In the genomic region with DNA sequence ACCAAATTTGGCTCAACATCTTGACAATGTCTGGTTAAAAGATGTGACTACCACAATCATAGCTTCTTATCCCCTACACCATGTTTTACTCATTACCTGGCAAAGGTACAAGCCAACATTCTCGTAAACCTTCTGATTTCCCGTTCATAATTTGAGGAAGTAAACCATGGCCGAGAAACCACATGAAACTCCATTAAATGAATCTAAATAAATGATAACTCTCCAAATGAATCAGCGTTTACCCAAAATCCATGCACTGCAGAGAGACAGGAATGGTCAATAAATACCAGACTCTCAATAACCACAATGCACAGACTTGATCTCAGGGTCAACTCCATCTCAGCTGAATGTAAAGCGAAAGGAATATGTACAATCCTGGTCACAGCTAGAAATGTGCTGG, we compare ENCODE assay signal across 18 cellular contexts.
DNase-seq lines count a peak whose midpoint lies in the region; ATAC-seq, FAIRE-seq and TF ChIP-seq lines count a peak whose summit lies in the region.
"Had no signal": no experiment of that assay in that cellular context is flagged by ENCODE, and none has a peak within 500 bp of the region (broad histone marks: within the 10 kb centered on the region; RNA-seq: fewer than 3 reads in every experiment).

No MANE protein-coding gene starts in this region.

- ATAC-seq in GM19467 (IDR thresholded peaks at IDR 0.05; ENCODE audit: unreplicated experiment) (peak; percentile 53), HG02852 (IDR thresholded peaks at IDR 0.05; ENCODE audit: unreplicated experiment) (peak; percentile 68), HG03565 (IDR thresholded peaks at IDR 0.05; ENCODE audit: unreplicated experiment) (peak; percentile 89)
- ATAC-seq: left ventricle myocardium superior had no signal

- in situ Hi-C loops in KBM-7 (cut with MboI; ENCODE audit: low pct_unique_long_range_greater_than_20kb, low sequenced_read_pairs) = no loop called here

- peaks cover 5% of the 10 kb centered on the region for H3K9me3 Mint-ChIP-seq in nephron progenitor cell
- H3K9me3 Mint-ChIP-seq: neural progenitor cell had no signal

- no peaks in the 10 kb centered on the region for H3K36me3 Mint-ChIP-seq in nephron progenitor cell (ENCODE audit: low read depth)
- H3K36me3 Mint-ChIP-seq: neural progenitor cell had no signal

- FAIRE-seq in GM12891 (lab: Jason Lieb, UNC) = peak; percentile 48
- FAIRE-seq: small intestine had no signal

- no peak for TF ChIP-seq POLR2A in GM12891 (IDR thresholded peaks at IDR 0.05; ENCODE audit: low read depth, low read length)

- TF ChIP-seq CTCF in nephron progenitor cell (IDR thresholded peaks at IDR 0.05) = no peak

- H3K4me3 Mint-ChIP-seq in nephron progenitor cell = no peak overlapping the region
- H3K4me3 Mint-ChIP-seq: neural progenitor cell had no signal

- no peak overlapping the region for H3K27ac Mint-ChIP-seq in nephron progenitor cell
- H3K27ac Mint-ChIP-seq: neural progenitor cell had no signal

- no peaks in the 10 kb centered on the region for H3K4me1 Mint-ChIP-seq in nephron progenitor cell
- H3K4me1 Mint-ChIP-seq: neural progenitor cell had no signal

- DNase-seq in GM12891 (ENCODE audit: insufficient read length, low spot score) (no peak), KBM-7 (no peak), nephron progenitor cell (no peak), dermis blood vessel endothelial cell (no peak)
- no peak for DNase-seq in stimulated activated naive CD4-positive, alpha-beta T cell treated with Interleukin-2 at 50 U/mL for 16 hours (lab: John Stamatoyannopoulos, UW)
- DNase-seq: activated T-cell treated with anti-CD3 and anti-CD28 coated beads, Interleukin-2, amount 50 U/mL, for 1 hour; aorta; effector memory CD4-positive, alpha-beta T cell; glutamatergic neuron; left ventricle myocardium superior; SIG-M5; small intestine; thyroid gland; WERI-Rb-1 had no signal

- H3K27me3 Mint-ChIP-seq in nephron progenitor cell (ENCODE audit: low read depth, poor library complexity) = no peaks in the 10 kb centered on the region

TF ChIP-seq in GM12891, 5 proteins besides CTCF, POLR2A, EP300 and RAD21:
- TF ChIP-seq POLR2AphosphoS5 (IDR thresholded peaks at IDR 0.05; ENCODE audit: low read depth, low read length) = no peak
- no peak for TF ChIP-seq POU2F2 (IDR thresholded peaks at IDR 0.05; ENCODE audit: low read depth, low read length)
- TF ChIP-seq TAF1 (IDR thresholded peaks at IDR 0.05; ENCODE audit: low read depth, low read length) = no peak
- no peak for TF ChIP-seq PAX5 (IDR thresholded peaks at IDR 0.05; ENCODE audit: insufficient read depth, low read length, severe bottlenecking)
- TF ChIP-seq SPI1 (IDR thresholded peaks at IDR 0.05; ENCODE audit: low read depth, low read length) = no peak
